In the genomic region with DNA sequence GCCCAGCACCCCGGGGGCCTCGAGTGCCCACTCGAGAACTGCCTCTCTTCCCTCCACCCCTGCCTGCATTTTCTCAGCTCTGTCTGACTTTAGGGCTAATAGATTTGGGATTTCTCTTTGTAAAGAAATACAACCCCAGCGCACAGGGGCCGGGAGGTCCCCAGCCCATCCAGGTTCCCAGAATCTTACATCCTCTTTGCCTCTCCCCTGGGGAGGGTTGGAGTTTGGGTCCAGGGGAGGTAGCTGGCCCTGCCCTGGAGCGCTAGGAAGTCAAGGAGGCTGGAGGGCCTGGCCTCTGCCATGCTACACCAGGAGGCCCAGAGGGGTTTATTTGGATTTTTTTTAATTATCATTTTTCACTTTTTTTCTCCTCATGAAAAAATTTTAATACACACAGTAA, we compare ENCODE assay signal across 11 cellular contexts.
DNase-seq lines count a peak whose midpoint lies in the region; ATAC-seq and TF ChIP-seq lines count a peak whose summit lies in the region.
"Had no signal": no experiment of that assay in that cellular context is flagged by ENCODE, and none has a peak within 500 bp of the region (broad histone marks: within the 10 kb centered on the region; RNA-seq: fewer than 3 reads in every experiment).

No MANE protein-coding gene starts in this region.

- H3K27ac ChIP-seq in KMS-11 (no peak overlapping the region), cingulate gyrus (ENCODE audit: low read depth, low read length) (peak overlapping the region; percentile 54), parathyroid adenoma (no peak overlapping the region)
- H3K27ac ChIP-seq: C4-2B, colonic mucosa had no signal

- H3K27me3 Mint-ChIP-seq in Calu3 (ENCODE audit: unreplicated experiment), result peaks cover 12% of the 10 kb centered on the region

- H3K27me3 ChIP-seq in KMS-11 (ENCODE audit: insufficient read depth, low read depth), result no peaks in the 10 kb centered on the region
- H3K27me3 ChIP-seq in parathyroid adenoma (ENCODE audit: control insufficient read depth, insufficient read depth, low read length), result no peaks in the 10 kb centered on the region
- H3K27me3 ChIP-seq: colonic mucosa had no signal

- no peak for ATAC-seq in HG03571 (IDR thresholded peaks at IDR 0.05; ENCODE audit: unreplicated experiment)

- H3K27ac Mint-ChIP-seq in Calu3 (ENCODE audit: unreplicated experiment), result no peak overlapping the region
- H3K27ac Mint-ChIP-seq: activated T-cell treated with anti-CD3 and anti-CD28 coated beads, Interleukin-2, amount 50 U/mL, for 72 hours had no signal

- peak overlapping the region; percentile 55 for H3K4me2 ChIP-seq in KMS-11
- H3K4me2 ChIP-seq in parathyroid adenoma (ENCODE audit: low read length), result no peak overlapping the region

- H3K4me3 ChIP-seq in KMS-11 (IDR thresholded peaks at IDR 0.05; ENCODE audit: insufficient read depth, low read depth, low read length) (no peak overlapping the region), parathyroid adenoma (ENCODE audit: low read depth, low read length) (no peak overlapping the region)
- H3K4me3 ChIP-seq: colonic mucosa had no signal

- H3K9ac ChIP-seq in KMS-11 (no peak overlapping the region), parathyroid adenoma (no peak overlapping the region)

- H3K79me2 ChIP-seq in KMS-11 (ENCODE audit: insufficient read depth, low read depth) (no peaks in the 10 kb centered on the region), parathyroid adenoma (no peaks in the 10 kb centered on the region)

- H3K4me1 ChIP-seq in KMS-11 (ENCODE audit: low read depth, poor library complexity, severe bottlenecking), result peaks cover 19% of the 10 kb centered on the region
- H3K4me1 ChIP-seq in parathyroid adenoma, result no peaks in the 10 kb centered on the region
- H3K4me1 ChIP-seq: colonic mucosa had no signal

- H3K36me3 ChIP-seq in KMS-11 (ENCODE audit: insufficient read depth), result no peaks in the 10 kb centered on the region
- no peaks in the 10 kb centered on the region for H3K36me3 ChIP-seq in parathyroid adenoma (ENCODE audit: control insufficient read depth, insufficient read depth, low read length)
- H3K36me3 ChIP-seq: colonic mucosa had no signal

- peak overlapping the region; percentile 20 for H3K4me3 Mint-ChIP-seq in Calu3 (ENCODE audit: low read depth, unreplicated experiment)
- H3K4me3 Mint-ChIP-seq: activated T-cell treated with anti-CD3 and anti-CD28 coated beads, Interleukin-2, amount 50 U/mL, for 72 hours had no signal

- no peak for TF ChIP-seq CTCF in Calu3 (IDR thresholded peaks at IDR 0.05; ENCODE audit: unreplicated experiment)
- TF ChIP-seq CTCF in KMS-11 (conservative IDR thresholded peaks at IDR 0.05; ENCODE audit: low read depth, low read length), result no peak
- no peak for TF ChIP-seq CTCF in parathyroid adenoma (IDR thresholded peaks at IDR 0.05)

- no peaks in the 10 kb centered on the region for H4K20me1 ChIP-seq in KMS-11 (ENCODE audit: insufficient read depth)

- CTCF ChIA-PET in Calu3 (lab: Charles Lee), result no interaction called here

- H3K9me3 ChIP-seq in parathyroid adenoma (ENCODE audit: control insufficient read depth, low read length), result no peaks in the 10 kb centered on the region
- H3K9me3 ChIP-seq: colonic mucosa had no signal

- peak overlapping the region; percentile 60 for H2AFZ ChIP-seq in KMS-11 (ENCODE audit: low read depth)
- peak overlapping the region; percentile 68 for H2AFZ ChIP-seq in parathyroid adenoma

- H3K36me3 Mint-ChIP-seq in Calu3 (ENCODE audit: insufficient read depth, unreplicated experiment), result no peaks in the 10 kb centered on the region

- H3K4me1 Mint-ChIP-seq in Calu3 (ENCODE audit: low read depth, unreplicated experiment), result no peaks in the 10 kb centered on the region

- no TSS peak for BruUV-seq in Calu3 (replicated peaks; lab: Mats Ljungman, UMichigan)

- intact Hi-C loops in Calu3 (cut with micrococcal nuclease; ENCODE audit: unreplicated experiment), result loop anchor here (2.0 kb wide), 1 partner anchor 237 kb away; no protein-coding TSS in a partner anchor

- DNase-seq in Calu3 (no peak), NCI-H2081 treated with DMSO at 0.1 percent for 48 hours (lab: John Stamatoyannopoulos, UW) (no peak), kidney glomerular epithelial cell (lab: John Stamatoyannopoulos, UW) (no peak)

- no peaks in the 10 kb centered on the region for H3K9me3 Mint-ChIP-seq in Calu3 (ENCODE audit: low read depth, unreplicated experiment)
- H3K9me3 Mint-ChIP-seq: activated T-cell treated with anti-CD3 and anti-CD28 coated beads, Interleukin-2, amount 50 U/mL, for 72 hours; nephron progenitor cell had no signal
